9 cellular contexts compared by ENCODE assay signal in genomic region chr10:70098271-70098670, GRCh38.
"Had no signal": no experiment of that assay in that cellular context is flagged by ENCODE, and none has a peak within 500 bp of the region (broad histone marks: within the 10 kb centered on the region; RNA-seq: fewer than 3 reads in every experiment).

No MANE protein-coding gene starts in this region.

- H2AFZ ChIP-seq: GM23248 had no signal

- H3K36me3 ChIP-seq: HAP-1 had no signal

- H3K4me1 ChIP-seq: HAP-1 had no signal

- H3K27ac ChIP-seq: GM23248, HL-60, KMS-11 had no signal

- H3K4me2 ChIP-seq: KMS-11 had no signal

- H3K4me3 ChIP-seq: GM23248, HAP-1 had no signal

- H3K27ac Mint-ChIP-seq: HFFc6 had no signal

- H3K4me3 Mint-ChIP-seq: HFFc6 had no signal

- DNase-seq: GM23248, GOT3, H7, HFFc6, IMR-90, KBM-7 had no signal

- H3K9me3 ChIP-seq: HAP-1 had no signal

- H3K9ac ChIP-seq: GM23248, KMS-11 had no signal
